ENCODE assay signal across 26 cellular contexts in the genomic region with DNA sequence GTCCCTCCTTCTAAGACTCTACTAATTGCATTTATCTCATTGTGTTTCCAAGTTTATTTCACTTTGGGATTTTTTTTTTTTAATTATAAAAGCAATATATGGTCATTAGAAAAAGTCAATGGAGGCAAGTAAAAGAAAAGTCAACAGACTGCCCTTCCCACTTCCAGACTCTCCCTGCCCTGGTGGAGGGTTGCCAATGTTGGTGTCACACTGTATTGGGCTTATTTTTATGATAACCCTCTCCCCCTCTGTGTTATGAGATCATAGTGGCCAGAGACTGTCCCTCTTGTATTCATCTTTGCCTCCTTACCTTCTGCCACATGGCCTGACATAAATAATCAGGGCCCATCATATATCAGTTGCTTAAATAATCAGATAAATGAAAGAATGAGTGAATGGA.
DNase-seq lines count a peak whose midpoint lies in the region; ATAC-seq, FAIRE-seq and TF ChIP-seq lines count a peak whose summit lies in the region.
"Had no signal": no experiment of that assay in that cellular context is flagged by ENCODE, and none has a peak within 500 bp of the region (broad histone marks: within the 10 kb centered on the region; RNA-seq: fewer than 3 reads in every experiment).

No MANE protein-coding gene starts in this region.

- H3K4me3 Mint-ChIP-seq in activated CD4-positive, alpha-beta T cell treated with anti-CD3 and anti-CD28 coated beads, Interleukin-2, amount 10 ng/mL, durations not matched to agents 24 days and 14 days: no peak overlapping the region
- no peak overlapping the region for H3K4me3 Mint-ChIP-seq in activated CD4-positive, alpha-beta T cell treated with anti-CD3 and anti-CD28 coated beads, Interleukin-2, amount 10 ng/mL, durations not matched to agents 7 days and 5 days
- H3K4me3 Mint-ChIP-seq in activated naive CD8-positive, alpha-beta T cell treated with anti-CD3 and anti-CD28 coated beads, Interleukin-2, amount 50 U/mL, for 24 hours: no peak overlapping the region
- H3K4me3 Mint-ChIP-seq: B cell; CD4-positive, CD25-positive, alpha-beta regulatory T cell; CD8-positive, alpha-beta T cell had no signal

- no peak for TF ChIP-seq POLR2A in endothelial cell of umbilical vein (IDR thresholded peaks at IDR 0.05; ENCODE audit: low read depth, low read length)

- H3K9ac ChIP-seq in endothelial cell of umbilical vein (replicated peaks; ENCODE audit: extremely low read depth, insufficient read depth, low read length) (no peak overlapping the region), keratinocyte (ENCODE audit: control insufficient read depth, extremely low read depth, insufficient read depth, low read length) (no peak overlapping the region), trophoblast cell (ENCODE audit: low read length) (no peak overlapping the region)
- H3K9ac ChIP-seq: BLaER1, GM23248 had no signal

- H4K12ac ChIP-seq in trophoblast cell (ENCODE audit: low read depth, low read length): no peak overlapping the region

- POLR2A ChIA-PET in activated CD4-positive, alpha-beta T cell treated with anti-CD3 and anti-CD28 coated beads, Interleukin-2, amount 10 ng/mL, durations not matched to agents 7 days and 5 days (lab: Charles Lee): no interaction called here
- POLR2A ChIA-PET in endothelial cell of umbilical vein (lab: Charles Lee): interaction anchor here (0.6 kb wide), 1 partner anchor 61 kb away, joined by 6 read pairs; no protein-coding TSS in a partner anchor

- peak; percentile 21 for DNase-seq in activated CD4-positive, alpha-beta T cell treated with anti-CD3 and anti-CD28 coated beads, Interleukin-2, amount 10 ng/mL, durations not matched to agents 24 days and 14 days
- DNase-seq in activated CD4-positive, alpha-beta T cell treated with anti-CD3 and anti-CD28 coated beads, Interleukin-2, amount 10 ng/mL, durations not matched to agents 7 days and 5 days: no peak
- no peak for DNase-seq in endothelial cell of umbilical vein (ENCODE audit: low read depth, low spot score)
- no peak for DNase-seq in keratinocyte (ENCODE audit: low read depth, low spot score)
- DNase-seq in trophoblast cell: no peak
- no peak for DNase-seq in germinal center (ENCODE audit: low spot score)
- no peak for DNase-seq in activated naive CD8-positive, alpha-beta T cell treated with anti-CD3 and anti-CD28 coated beads, Interleukin-2, amount 50 U/mL, for 24 hours
- DNase-seq: Caco-2; CD4-positive, CD25-positive, alpha-beta regulatory T cell; CD8-positive, alpha-beta T cell; DMS153; DMS79; EL; GDM1; H7; HCEC 1CT had no signal

- H3K4ac ChIP-seq in trophoblast cell (ENCODE audit: low read depth, low read length): peak overlapping the region; percentile 58

- no peak overlapping the region for H2BK12ac ChIP-seq in trophoblast cell (ENCODE audit: low read length)

- no peak overlapping the region for H3K27ac Mint-ChIP-seq in activated CD4-positive, alpha-beta T cell treated with anti-CD3 and anti-CD28 coated beads, Interleukin-2, amount 10 ng/mL, durations not matched to agents 24 days and 14 days
- H3K27ac Mint-ChIP-seq in activated CD4-positive, alpha-beta T cell treated with anti-CD3 and anti-CD28 coated beads, Interleukin-2, amount 10 ng/mL, durations not matched to agents 7 days and 5 days: no peak overlapping the region
- H3K27ac Mint-ChIP-seq in activated naive CD8-positive, alpha-beta T cell treated with anti-CD3 and anti-CD28 coated beads, Interleukin-2, amount 50 U/mL, for 24 hours: no peak overlapping the region
- H3K27ac Mint-ChIP-seq: B cell; CD4-positive, CD25-positive, alpha-beta regulatory T cell; CD8-positive, alpha-beta T cell had no signal

- no peaks in the 10 kb centered on the region for H3K9me3 ChIP-seq in endothelial cell of umbilical vein (replicated peaks; ENCODE audit: control insufficient read depth, insufficient read depth, low read length)
- no peaks in the 10 kb centered on the region for H3K9me3 ChIP-seq in keratinocyte (ENCODE audit: control insufficient read depth, low read depth, low read length)
- no peaks in the 10 kb centered on the region for H3K9me3 ChIP-seq in trophoblast cell (ENCODE audit: insufficient read depth, low read depth, low read length)
- H3K9me3 ChIP-seq: BLaER1, Caco-2 had no signal

- H2BK5ac ChIP-seq in trophoblast cell (ENCODE audit: low read depth, low read length, poor library complexity): no peak overlapping the region

- no peaks in the 10 kb centered on the region for H3K27me3 Mint-ChIP-seq in activated CD4-positive, alpha-beta T cell treated with anti-CD3 and anti-CD28 coated beads, Interleukin-2, amount 10 ng/mL, durations not matched to agents 24 days and 14 days
- H3K27me3 Mint-ChIP-seq in activated CD4-positive, alpha-beta T cell treated with anti-CD3 and anti-CD28 coated beads, Interleukin-2, amount 10 ng/mL, durations not matched to agents 7 days and 5 days: no peaks in the 10 kb centered on the region
- H3K27me3 Mint-ChIP-seq in activated naive CD8-positive, alpha-beta T cell treated with anti-CD3 and anti-CD28 coated beads, Interleukin-2, amount 50 U/mL, for 24 hours: no peaks in the 10 kb centered on the region
- H3K27me3 Mint-ChIP-seq: B cell; CD4-positive, CD25-positive, alpha-beta regulatory T cell had no signal

- dilution Hi-C loops in endothelial cell of umbilical vein (cut with MboI; ENCODE audit: extremely low pct_ligation_motif_present, low sequenced_read_pairs) (no loop called here), keratinocyte (cut with MboI; ENCODE audit: extremely low pct_ligation_motif_present, low sequenced_read_pairs) (no loop called here)

- no TSS peak for BruUV-seq in endothelial cell of umbilical vein (replicated peaks; lab: Mats Ljungman, UMichigan)

- no peak overlapping the region for H4K8ac ChIP-seq in trophoblast cell (ENCODE audit: low read depth, low read length)

- H4K20me1 ChIP-seq in endothelial cell of umbilical vein (replicated peaks; ENCODE audit: control insufficient read depth, extremely low read depth, insufficient read depth, low read length) (no peaks in the 10 kb centered on the region), keratinocyte (ENCODE audit: control insufficient read depth, extremely low read depth, insufficient read depth, low read length) (no peaks in the 10 kb centered on the region)
- H4K20me1 ChIP-seq: BLaER1 had no signal

- no peaks in the 10 kb centered on the region for H3K36me3 Mint-ChIP-seq in activated CD4-positive, alpha-beta T cell treated with anti-CD3 and anti-CD28 coated beads, Interleukin-2, amount 10 ng/mL, durations not matched to agents 24 days and 14 days (ENCODE audit: low read depth)
- H3K36me3 Mint-ChIP-seq in activated CD4-positive, alpha-beta T cell treated with anti-CD3 and anti-CD28 coated beads, Interleukin-2, amount 10 ng/mL, durations not matched to agents 7 days and 5 days (ENCODE audit: low read depth): no peaks in the 10 kb centered on the region
- no peaks in the 10 kb centered on the region for H3K36me3 Mint-ChIP-seq in activated naive CD8-positive, alpha-beta T cell treated with anti-CD3 and anti-CD28 coated beads, Interleukin-2, amount 50 U/mL, for 24 hours (ENCODE audit: low read depth)
- H3K36me3 Mint-ChIP-seq: CD4-positive, CD25-positive, alpha-beta regulatory T cell; CD8-positive, alpha-beta T cell had no signal

- H3K18ac ChIP-seq in trophoblast cell (ENCODE audit: low read length): no peak overlapping the region

- H3K4me1 ChIP-seq in endothelial cell of umbilical vein (ENCODE audit: control insufficient read depth, extremely low read depth, insufficient read depth, low read length) (peaks cover 30% of the 10 kb centered on the region), keratinocyte (ENCODE audit: control insufficient read depth, extremely low read depth, insufficient read depth, low read length) (peaks cover 54% of the 10 kb centered on the region), trophoblast cell (ENCODE audit: control insufficient read depth in 1 of 2, insufficient read depth in 2 of 2, low read length in 2 of 2) (peaks cover 29 to 41% of the 10 kb centered on the region in 2 experiments)
- H3K4me1 ChIP-seq: BLaER1 had no signal

- peak overlapping the region; percentile 67 for H3K4me2 ChIP-seq in endothelial cell of umbilical vein (ENCODE audit: insufficient read depth, low read length)
- peak overlapping the region; percentile 57 for H3K4me2 ChIP-seq in keratinocyte (ENCODE audit: control insufficient read depth, extremely low read depth, insufficient read depth, low read depth, low read length)
- H3K4me2 ChIP-seq in trophoblast cell (ENCODE audit: low read length): no peak overlapping the region
- H3K4me2 ChIP-seq: BLaER1 had no signal

- no peak for ATAC-seq in activated naive CD8-positive, alpha-beta T cell treated with anti-CD3 and anti-CD28 coated beads, Interleukin-2, amount 50 U/mL, for 24 hours
- no peak for ATAC-seq in HG02678 (IDR thresholded peaks at IDR 0.05; ENCODE audit: unreplicated experiment)
- ATAC-seq: CD8-positive, alpha-beta T cell; GM12878 had no signal

- peaks cover 10% of the 10 kb centered on the region for H3K4me1 Mint-ChIP-seq in activated CD4-positive, alpha-beta T cell treated with anti-CD3 and anti-CD28 coated beads, Interleukin-2, amount 10 ng/mL, durations not matched to agents 24 days and 14 days
- H3K4me1 Mint-ChIP-seq in activated CD4-positive, alpha-beta T cell treated with anti-CD3 and anti-CD28 coated beads, Interleukin-2, amount 10 ng/mL, durations not matched to agents 7 days and 5 days: peaks cover 12% of the 10 kb centered on the region
- H3K4me1 Mint-ChIP-seq in activated naive CD8-positive, alpha-beta T cell treated with anti-CD3 and anti-CD28 coated beads, Interleukin-2, amount 50 U/mL, for 24 hours: peaks cover 10% of the 10 kb centered on the region

- TF ChIP-seq CTCF in endothelial cell of umbilical vein (IDR thresholded peaks at IDR 0.05; ENCODE audit: extremely low read depth in 1 of 2, insufficient read depth in 1 of 2, low read depth in 1 of 2, low read length in 2 of 2) (no peak), keratinocyte (optimal IDR thresholded peaks at IDR 0.05 in 1 of 3, IDR thresholded peaks at IDR 0.05 in 1 of 3, conservative IDR thresholded peaks at IDR 0.05 in 1 of 3; ENCODE audit: extremely low read depth in 1 of 3, insufficient read depth in 2 of 3, low read length in 3 of 3) (no peak)

- H3K23ac ChIP-seq in trophoblast cell (ENCODE audit: low read length): no peak overlapping the region

- H4K91ac ChIP-seq in trophoblast cell (ENCODE audit: low read depth, low read length): no peak overlapping the region

- intact Hi-C loops in activated CD4-positive, alpha-beta T cell treated with anti-CD3 and anti-CD28 coated beads, Interleukin-2, amount 10 ng/mL, durations not matched to agents 24 days and 14 days (cut with micrococcal nuclease): no loop called here
- intact Hi-C loops in endothelial cell of umbilical vein (cut with micrococcal nuclease): loop anchor here (5.0 kb wide), 1 partner anchor 126 kb away; no protein-coding TSS in a partner anchor

- CTCF ChIA-PET in activated CD4-positive, alpha-beta T cell treated with anti-CD3 and anti-CD28 coated beads, Interleukin-2, amount 10 ng/mL, durations not matched to agents 7 days and 5 days (lab: Charles Lee): no interaction called here
- CTCF ChIA-PET in endothelial cell of umbilical vein (lab: Charles Lee): interaction anchor here (0.9 to 2.2 kb wide), 4 partner anchors 8 to 97 kb away, joined by 3 to 14 read pairs (median 3); no protein-coding TSS in a partner anchor

- H2AFZ ChIP-seq in endothelial cell of umbilical vein (ENCODE audit: low read depth, low read length) (no peak overlapping the region), keratinocyte (ENCODE audit: control insufficient read depth, low read length) (no peak overlapping the region), trophoblast cell (ENCODE audit: insufficient read depth, low read length, poor library complexity) (no peak overlapping the region)
- H2AFZ ChIP-seq: GM23248 had no signal

- H3K79me1 ChIP-seq in trophoblast cell (ENCODE audit: low read length): peaks cover 21% of the 10 kb centered on the region

- H3K14ac ChIP-seq in trophoblast cell (ENCODE audit: low read length): no peak overlapping the region

- no peaks in the 10 kb centered on the region for H3K27me3 ChIP-seq in endothelial cell of umbilical vein (ENCODE audit: control insufficient read depth in 2 of 2, insufficient read depth in 2 of 2, low read length in 2 of 2)
- no peaks in the 10 kb centered on the region for H3K27me3 ChIP-seq in keratinocyte (ENCODE audit: control insufficient read depth, extremely low read depth, insufficient read depth, low read length)
- H3K27me3 ChIP-seq in trophoblast cell (ENCODE audit: insufficient read depth, low read length): no peaks in the 10 kb centered on the region
- H3K27me3 ChIP-seq: BLaER1 had no signal

- no peak overlapping the region for H2BK120ac ChIP-seq in trophoblast cell (ENCODE audit: insufficient read depth, low read length, poor library complexity)

- FAIRE-seq in endothelial cell of umbilical vein (lab: Jason Lieb, UNC): no peak
- FAIRE-seq in keratinocyte (lab: Jason Lieb, UNC): no peak
- FAIRE-seq: A204.1, GM12878, GM19239, H1 had no signal

- no peaks in the 10 kb centered on the region for H3K9me3 Mint-ChIP-seq in activated CD4-positive, alpha-beta T cell treated with anti-CD3 and anti-CD28 coated beads, Interleukin-2, amount 10 ng/mL, durations not matched to agents 24 days and 14 days
- no peaks in the 10 kb centered on the region for H3K9me3 Mint-ChIP-seq in activated CD4-positive, alpha-beta T cell treated with anti-CD3 and anti-CD28 coated beads, Interleukin-2, amount 10 ng/mL, durations not matched to agents 7 days and 5 days
- no peaks in the 10 kb centered on the region for H3K9me3 Mint-ChIP-seq in activated naive CD8-positive, alpha-beta T cell treated with anti-CD3 and anti-CD28 coated beads, Interleukin-2, amount 50 U/mL, for 24 hours
- H3K9me3 Mint-ChIP-seq: CD8-positive, alpha-beta T cell had no signal

- H3K9me1 ChIP-seq in endothelial cell of umbilical vein (replicated peaks; ENCODE audit: control insufficient read depth, extremely low read depth, insufficient read depth, low read length): no peaks in the 10 kb centered on the region
- peaks cover 7% of the 10 kb centered on the region for H3K9me1 ChIP-seq in keratinocyte (ENCODE audit: control insufficient read depth, extremely low read depth, insufficient read depth, low read length)

- H2AK5ac ChIP-seq in trophoblast cell (ENCODE audit: low read length): no peak overlapping the region

- H3K79me2 ChIP-seq in endothelial cell of umbilical vein (ENCODE audit: control insufficient read depth, insufficient read depth, low read length) (peaks cover 1% of the 10 kb centered on the region), keratinocyte (ENCODE audit: control insufficient read depth, insufficient read depth, low read length) (peaks cover 53% of the 10 kb centered on the region), trophoblast cell (ENCODE audit: control insufficient read depth, insufficient read depth, low read length, poor library complexity) (peaks cover 2% of the 10 kb centered on the region)

- H3K27ac ChIP-seq in endothelial cell of umbilical vein (ENCODE audit: insufficient read depth, low read depth, low read length) (peak overlapping the region; percentile 80), keratinocyte (ENCODE audit: control insufficient read depth, insufficient read depth, low read length) (peak overlapping the region; percentile 4), trophoblast cell (ENCODE audit: low read depth, low read length) (no peak overlapping the region)
- H3K27ac ChIP-seq: 22Rv1, BLaER1, C4-2B, GM23248 had no signal

- H3K4me3 ChIP-seq in endothelial cell of umbilical vein (replicated peaks in 1 of 3; ENCODE audit: insufficient read depth in 1 of 3, low read depth in 1 of 3, low read length in 3 of 3) (no peak overlapping the region), keratinocyte (ENCODE audit: control insufficient read depth in 2 of 3, extremely low read depth in 1 of 3, insufficient read depth in 2 of 3, low read depth in 1 of 3, low read length in 3 of 3) (no peak overlapping the region), trophoblast cell (ENCODE audit: low read depth, low read length) (no peak overlapping the region)
- H3K4me3 ChIP-seq: BLaER1, GM12878, GM23248 had no signal

- H3K36me3 ChIP-seq in endothelial cell of umbilical vein (ENCODE audit: control insufficient read depth in 2 of 2, extremely low read depth in 1 of 2, insufficient read depth in 2 of 2, low read length in 2 of 2): no peaks in the 10 kb centered on the region
- H3K36me3 ChIP-seq in keratinocyte (ENCODE audit: control insufficient read depth in 2 of 2, extremely low read depth in 1 of 2, insufficient read depth in 2 of 2, low read length in 2 of 2): no peaks in the 10 kb centered on the region
- no peaks in the 10 kb centered on the region for H3K36me3 ChIP-seq in trophoblast cell (ENCODE audit: control insufficient read depth in 1 of 2, insufficient read depth in 2 of 2, low read length in 2 of 2)
- H3K36me3 ChIP-seq: BLaER1 had no signal
